Comparison of ENCODE assay signal across 1 cellular context in genomic region chr17:1055751-1056645, GRCh38.
TF ChIP-seq lines count a peak whose summit lies in the region.

No MANE protein-coding gene starts in this region.

TF ChIP-seq in endothelial cell of umbilical vein, 7 proteins besides CTCF, POLR2A, EP300 and RAD21 (continued from another document):
- TF ChIP-seq, protein P1, sequence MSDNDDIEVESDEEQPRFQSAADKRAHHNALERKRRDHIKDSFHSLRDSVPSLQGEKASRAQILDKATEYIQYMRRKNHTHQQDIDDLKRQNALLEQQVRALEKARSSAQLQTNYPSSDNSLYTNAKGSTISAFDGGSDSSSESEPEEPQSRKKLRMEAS (IDR thresholded peaks at IDR 0.05; ENCODE audit: insufficient read depth, insufficient read length), result no peak
- TF ChIP-seq POLR2AphosphoS5 (IDR thresholded peaks at IDR 0.05; ENCODE audit: insufficient read depth, low read depth, low read length), result no peak
- TF ChIP-seq FOS (IDR thresholded peaks at IDR 0.05; ENCODE audit: borderline replicate concordance, insufficient read depth, low read length), result no peak
- TF ChIP-seq JUN (IDR thresholded peaks at IDR 0.05; ENCODE audit: borderline replicate concordance, insufficient read depth, insufficient read length, low read depth), result no peak
- TF ChIP-seq MYC (IDR thresholded peaks at IDR 0.05; ENCODE audit: low read depth, low read length), result no peak
- TF ChIP-seq GATA2 (IDR thresholded peaks at IDR 0.05; ENCODE audit: insufficient read depth, insufficient read length, low read depth, low read length), result no peak
